In genomic region chr5:8226148-8226547, GRCh38 we compare ENCODE assay signal across 16 cellular contexts.
DNase-seq lines count a peak whose midpoint lies in the region; ATAC-seq and TF ChIP-seq lines count a peak whose summit lies in the region.
"Had no signal": no experiment of that assay in that cellular context is flagged by ENCODE, and none has a peak within 500 bp of the region (broad histone marks: within the 10 kb centered on the region; RNA-seq: fewer than 3 reads in every experiment).

No MANE protein-coding gene starts in this region.

- H3K4me3 ChIP-seq in MM.1S (ENCODE audit: low read length) (no peak overlapping the region), PC-9 (no peak overlapping the region), heart right ventricle (no peak overlapping the region)
- H3K4me3 ChIP-seq: BLaER1 had no signal

- no TSS peak for BruUV-seq in PC-9 (replicated peaks; lab: Mats Ljungman, UMichigan)

- peak; percentile 20 for DNase-seq in MM.1S
- DNase-seq in PC-9 = no peak
- no peak for DNase-seq in heart right ventricle
- DNase-seq: 8988T; ACHN; BE2C; C1 segment of cervical spinal cord; CD4-positive, alpha-beta memory T cell; CD4-positive, CD25-positive, alpha-beta regulatory T cell; CD8-positive, alpha-beta memory T cell; COR-L47; DMS79 treated with DMSO at 0.1 percent for 48 hours; GF-D8 had no signal

- intact Hi-C loops in PC-9 (cut with micrococcal nuclease; ENCODE audit: unreplicated experiment) (no loop called here), heart right ventricle (cut with DNase I) (no loop called here)

- H3K4me2 ChIP-seq in MM.1S (ENCODE audit: low read depth, low read length) (no peak overlapping the region), PC-9 (0 out of 2 replicates have a peak overlapping the region, but pooled peaks have one; percentile 58)
- H3K4me2 ChIP-seq: BLaER1 had no signal

- H3K4me1 ChIP-seq in MM.1S (ENCODE audit: low read length) (no peaks in the 10 kb centered on the region), PC-9 (replicated peaks; ENCODE audit: insufficient read depth) (no peaks in the 10 kb centered on the region), heart right ventricle (no peaks in the 10 kb centered on the region)
- H3K4me1 ChIP-seq: BE2C, BLaER1 had no signal

- CTCF ChIA-PET in PC-9 (lab: Charles Lee) = no interaction called here

- H4K20me1 ChIP-seq in MM.1S (ENCODE audit: insufficient read depth, low read length) = no peaks in the 10 kb centered on the region
- H4K20me1 ChIP-seq in PC-9 (ENCODE audit: insufficient read depth) = no peaks in the 10 kb centered on the region
- H4K20me1 ChIP-seq: BLaER1 had no signal

- H3K27ac ChIP-seq in MM.1S (ENCODE audit: low read length) = no peak overlapping the region
- no peak overlapping the region for H3K27ac ChIP-seq in PC-9
- no peak overlapping the region for H3K27ac ChIP-seq in heart right ventricle
- H3K27ac ChIP-seq: BLaER1 had no signal

- WGBS in heart right ventricle, 2 donors = 86 to 93% methylated on average over 3 of the region's 3 CpGs

- no peak overlapping the region for H3K9ac ChIP-seq in MM.1S (ENCODE audit: low read length)
- H3K9ac ChIP-seq: BLaER1 had no signal

- no peaks in the 10 kb centered on the region for H3K79me2 ChIP-seq in MM.1S (ENCODE audit: low read length)
- H3K79me2 ChIP-seq in PC-9 (ENCODE audit: low read depth) = no peaks in the 10 kb centered on the region

- no peak for ATAC-seq in GM18517 (IDR thresholded peaks at IDR 0.05; ENCODE audit: unreplicated experiment)
- ATAC-seq in HG03565 (IDR thresholded peaks at IDR 0.05; ENCODE audit: unreplicated experiment) = no peak
- ATAC-seq in heart right ventricle = no peak

- H3F3A ChIP-seq in MM.1S (ENCODE audit: insufficient read depth, low read length) (no peaks in the 10 kb centered on the region), PC-9 (ENCODE audit: insufficient read depth, low read depth) (no peaks in the 10 kb centered on the region)

- H3K27me3 ChIP-seq in MM.1S (replicated peaks; ENCODE audit: insufficient read depth, low read length) (no peaks in the 10 kb centered on the region), PC-9 (ENCODE audit: insufficient read depth, low read depth) (peaks cover 17% of the 10 kb centered on the region; the same call in 1 of the 2 replicates), heart right ventricle (no peaks in the 10 kb centered on the region)
- H3K27me3 ChIP-seq: BE2C, BLaER1 had no signal

- POLR2A ChIA-PET in PC-9 (lab: Charles Lee; ENCODE audit: unreplicated experiment) = no interaction called here

- H2AFZ ChIP-seq in MM.1S (ENCODE audit: low read length) = no peak overlapping the region
- H2AFZ ChIP-seq in PC-9 = no peak overlapping the region

- H3K9me2 ChIP-seq in MM.1S (replicated peaks; ENCODE audit: insufficient read depth, low read length) (no peaks in the 10 kb centered on the region), PC-9 (ENCODE audit: insufficient read depth) (no peaks in the 10 kb centered on the region; the same call in 1 of the 2 replicates)

- no peaks in the 10 kb centered on the region for H3K36me3 ChIP-seq in MM.1S (replicated peaks; ENCODE audit: insufficient read depth, low read length)
- H3K36me3 ChIP-seq in PC-9 (ENCODE audit: low read depth) = no peaks in the 10 kb centered on the region
- no peaks in the 10 kb centered on the region for H3K36me3 ChIP-seq in heart right ventricle
- H3K36me3 ChIP-seq: BE2C, BLaER1 had no signal

- TF ChIP-seq CTCF in MM.1S (IDR thresholded peaks at IDR 0.05; ENCODE audit: low read length) = no peak
- TF ChIP-seq CTCF in PC-9 (conservative IDR thresholded peaks at IDR 0.05) = no peak
- no peak for TF ChIP-seq CTCF in heart right ventricle (IDR thresholded peaks at IDR 0.05)

- H3K9me3 ChIP-seq in MM.1S (replicated peaks; ENCODE audit: insufficient read depth, low read length) (no peaks in the 10 kb centered on the region), PC-9 (ENCODE audit: insufficient read depth, low read depth) (no peaks in the 10 kb centered on the region), heart right ventricle (peaks cover 0 to 28% (median 0%) of the 10 kb centered on the region in 11 donors)
- H3K9me3 ChIP-seq: BE2C, BLaER1 had no signal
